ENCODE assay signal across 18 cellular contexts in genomic region chr4:153297116-153297515, GRCh38.
"Had no signal": no experiment of that assay in that cellular context is flagged by ENCODE, and none has a peak within 500 bp of the region (broad histone marks: within the 10 kb centered on the region; RNA-seq: fewer than 3 reads in every experiment).

No MANE protein-coding gene starts in this region.

- H3K4me3 ChIP-seq: adrenal gland, pancreas, tibial nerve had no signal

- DNase-seq: activated B cell treated with CpG ODN at 0.5 μM for 24 hours; activated CD4-positive, alpha-beta T cell treated with anti-CD3 and anti-CD28 coated beads, Interleukin-2, amount 10 ng/mL, durations not matched to agents 7 days and 5 days; activated naive CD4-positive, alpha-beta T cell treated with anti-CD3 and anti-CD28 coated beads, Interleukin-2, amount 10 ng/mL, durations not matched to agents 7 days and 5 days; activated T-cell treated with anti-CD3 and anti-CD28 coated beads for 4 hours; adrenal gland; cerebellar nuclear complex; endodermal cell; left colon; pancreas; retina; SHP77; stimulated activated CD4-positive, alpha-beta T cell treated with anti-CD3 and anti-CD28 coated beads, Interleukin-4, amount 100 ng/mL, for 4 hours; T-helper 2 cell had no signal

- H3K4me3 Mint-ChIP-seq: activated B cell treated with CpG ODN at 0.5 μM for 24 hours; activated CD4-positive, alpha-beta T cell treated with anti-CD3 and anti-CD28 coated beads, Interleukin-2, amount 10 ng/mL, durations not matched to agents 7 days and 5 days; activated naive CD4-positive, alpha-beta T cell treated with anti-CD3 and anti-CD28 coated beads, Interleukin-2, amount 10 ng/mL, durations not matched to agents 7 days and 5 days; dendritic cell treated with granulocyte-macrophage colony-stimulating factor and Interleukin-4, amounts not matched to agents 40 ng/mL and 50 ng/mL, for 4 days; endodermal cell; neural crest cell had no signal

- H3K27me3 ChIP-seq: adrenal gland, pancreas, tibial nerve had no signal

- FAIRE-seq: pancreas, TTC549 had no signal

- H3K27me3 Mint-ChIP-seq: dendritic cell treated with granulocyte-macrophage colony-stimulating factor and Interleukin-4, amounts not matched to agents 40 ng/mL and 50 ng/mL, for 4 days had no signal

- H3K27ac Mint-ChIP-seq: activated B cell treated with CpG ODN at 0.5 μM for 24 hours; activated CD4-positive, alpha-beta T cell treated with anti-CD3 and anti-CD28 coated beads, Interleukin-2, amount 10 ng/mL, durations not matched to agents 7 days and 5 days; activated naive CD4-positive, alpha-beta T cell treated with anti-CD3 and anti-CD28 coated beads, Interleukin-2, amount 10 ng/mL, durations not matched to agents 7 days and 5 days; activated T-helper 2 cell treated with anti-CD3 and anti-CD28 coated beads, Interferon-gamma antibody, Interleukin-2, Interleukin-4, amounts not matched to agents 10 μg/mL and 5 μg/mL and 100 μg/mL, durations not matched to agents 14 hours and 24 hours and 36 hours; dendritic cell treated with granulocyte-macrophage colony-stimulating factor and Interleukin-4, amounts not matched to agents 40 ng/mL and 50 ng/mL, for 4 days; endodermal cell had no signal

- H3K4me1 ChIP-seq: pancreas had no signal

- H3K9me3 ChIP-seq: adrenal gland, pancreas had no signal

- H3K36me3 Mint-ChIP-seq: activated naive CD4-positive, alpha-beta T cell treated with anti-CD3 and anti-CD28 coated beads, Interleukin-2, amount 10 ng/mL, durations not matched to agents 7 days and 5 days had no signal

- H3K4me1 Mint-ChIP-seq: activated B cell treated with CpG ODN at 0.5 μM for 24 hours had no signal

- H3K27ac ChIP-seq: adrenal gland, pancreas had no signal

- ATAC-seq: pancreas had no signal
